In genomic region chr17:57243171-57243622, GRCh38 we compare ENCODE assay signal across 1 cellular context.
TF ChIP-seq lines count a peak whose summit lies in the region.

No MANE protein-coding gene starts in this region.

TF ChIP-seq in GM12878, 131 proteins besides CTCF, POLR2A, EP300 and RAD21 (continued from another document):
- TF ChIP-seq PRDM15 (CRISPR knock-in tag; IDR thresholded peaks at IDR 0.05) (no peak), MAX (IDR thresholded peaks at IDR 0.05; ENCODE audit: low read depth, low read length) (no peak), CEBPB (IDR thresholded peaks at IDR 0.05; ENCODE audit: borderline replicate concordance in 1 of 2, low read depth in 2 of 2, low read length in 2 of 2) (no peak), SP1 (IDR thresholded peaks at IDR 0.05; ENCODE audit: low read depth, low read length) (peak; percentile 20), BCLAF1 (IDR thresholded peaks at IDR 0.05) (no peak), ESRRA (IDR thresholded peaks at IDR 0.05; ENCODE audit: low read length) (peak; percentile 75; the same call in 1 of the 2 replicates), TARDBP (IDR thresholded peaks at IDR 0.05; ENCODE audit: borderline replicate concordance) (peak; percentile 48; the same call in 1 of the 2 replicates), STAT1 (conservative IDR thresholded peaks at IDR 0.05) (0 out of 2 replicates have a peak, but pooled peaks have one; percentile 44), RB1 (IDR thresholded peaks at IDR 0.05; ENCODE audit: borderline replicate concordance) (peak; percentile 58; the same call in 1 of the 2 replicates), RUNX3 (IDR thresholded peaks at IDR 0.05; ENCODE audit: low read length) (peak; percentile 61), DPF2 (IDR thresholded peaks at IDR 0.05) (0 out of 2 replicates have a peak, but pooled peaks have one; percentile 25), POU2F2 (IDR thresholded peaks at IDR 0.05; ENCODE audit: borderline replicate concordance, low read depth, low read length) (peak; percentile 50; the same call in 1 of the 3 replicates), BHLHE40 (IDR thresholded peaks at IDR 0.05; ENCODE audit: borderline replicate concordance in 1 of 2, low read depth in 2 of 2, low read length in 1 of 2) (peak; percentile 14 to 72; a peak in 3 of 4 replicates), YY1 (IDR thresholded peaks at IDR 0.05; ENCODE audit: low read depth, low read length) (peak; percentile 89), ZBTB33 (IDR thresholded peaks at IDR 0.05) (no peak), ELK1 (IDR thresholded peaks at IDR 0.05; ENCODE audit: low read depth, low read length) (0 out of 2 replicates have a peak, but pooled peaks have one; percentile 38), FOXM1 (IDR thresholded peaks at IDR 0.05; ENCODE audit: low read depth, low read length) (peak; percentile 85), CREB1 (IDR thresholded peaks at IDR 0.05; ENCODE audit: low read depth) (no peak), CBX5 (IDR thresholded peaks at IDR 0.05; ENCODE audit: low read depth) (peak; percentile 84; the same call in 1 of the 2 replicates), SMC3 (IDR thresholded peaks at IDR 0.05; ENCODE audit: borderline replicate concordance, low read length) (peak; percentile 100), CUX1 (IDR thresholded peaks at IDR 0.05; ENCODE audit: insufficient replicate concordance, low read depth, low read length) (no peak), IKZF1 (conservative IDR thresholded peaks at IDR 0.05) (peak; percentile 36), ATF3 (IDR thresholded peaks at IDR 0.05; ENCODE audit: borderline replicate concordance, extremely low read depth, low read depth, low read length) (peak; percentile 61; the same call in 1 of the 2 replicates), SMARCA5 (IDR thresholded peaks at IDR 0.05) (peak; percentile 92), SUZ12 (IDR thresholded peaks at IDR 0.05; ENCODE audit: unreplicated experiment) (no peak), IKZF2 (IDR thresholded peaks at IDR 0.05) (peak in 1 of 2 experiments; percentile 35; a peak in 2 of 4 replicates), IRF4 (IDR thresholded peaks at IDR 0.05; ENCODE audit: low read depth, low read length) (peak; percentile 70; the same call in 1 of the 2 replicates), NFXL1 (IDR thresholded peaks at IDR 0.05; ENCODE audit: borderline replicate concordance) (no peak), RCOR1 (conservative IDR thresholded peaks at IDR 0.05; ENCODE audit: low read depth, low read length) (no peak)
